In genomic region chr6:7697820-7698623, GRCh38 we compare ENCODE assay signal across 1 cellular context.
A peak's percentile ranks its signal among the peaks of the same experiment; 100 is the strongest.
TF ChIP-seq lines count a peak whose summit lies in the region.

No MANE protein-coding gene starts in this region.

TF ChIP-seq in HepG2, 621 proteins besides CTCF, POLR2A, EP300 and RAD21 (continued from another document and continues in another):
- TF ChIP-seq THAP7 (CRISPR knock-in tag; IDR thresholded peaks at IDR 0.05) (no peak), ZEB1 (IDR thresholded peaks at IDR 0.05; ENCODE audit: insufficient replicate concordance, low read depth) (no peak), DR1 (CRISPR knock-in tag; IDR thresholded peaks at IDR 0.05) (no peak), GLI4 (CRISPR knock-in tag; IDR thresholded peaks at IDR 0.05; ENCODE audit: borderline replicate concordance) (no peak), TEF (CRISPR knock-in tag; IDR thresholded peaks at IDR 0.05) (peak; percentile 75; the same call in 1 of the 2 replicates), SP140L (CRISPR knock-in tag; IDR thresholded peaks at IDR 0.05; ENCODE audit: borderline replicate concordance) (peak; percentile 72; the same call in 1 of the 2 replicates), SMARCC2 (IDR thresholded peaks at IDR 0.05) (no peak), TMF1 (CRISPR knock-in tag; IDR thresholded peaks at IDR 0.05; ENCODE audit: low read depth) (no peak), ZSCAN30 (CRISPR knock-in tag; IDR thresholded peaks at IDR 0.05) (no peak), PHF8 (CRISPR knock-in tag; IDR thresholded peaks at IDR 0.05) (no peak), SMC3 (IDR thresholded peaks at IDR 0.05; ENCODE audit: low read length) (peak; percentile 37; the same call in 1 of the 2 replicates), ZNF576 (CRISPR knock-in tag; IDR thresholded peaks at IDR 0.05) (no peak), HNRNPUL1 (IDR thresholded peaks at IDR 0.05; ENCODE audit: low read depth, low read length) (no peak), MAFF (IDR thresholded peaks at IDR 0.05; ENCODE audit: low read depth, low read length) (no peak; the same call in 1 of the 2 replicates), ZNF318 (CRISPR knock-in tag; IDR thresholded peaks at IDR 0.05) (no peak), RNF2 (conservative IDR thresholded peaks at IDR 0.05; ENCODE audit: low read depth) (no peak), ZNF234 (CRISPR knock-in tag; conservative IDR thresholded peaks at IDR 0.05) (no peak), SMARCE1 (IDR thresholded peaks at IDR 0.05; ENCODE audit: borderline replicate concordance) (no peak), ZNF652 (CRISPR knock-in tag; IDR thresholded peaks at IDR 0.05; ENCODE audit: borderline replicate concordance, low read depth) (no peak), ZNF333 (CRISPR knock-in tag; IDR thresholded peaks at IDR 0.05; ENCODE audit: borderline replicate concordance) (no peak), ZNF577 (CRISPR knock-in tag; IDR thresholded peaks at IDR 0.05; ENCODE audit: borderline replicate concordance, low read depth) (0 out of 2 replicates have a peak, but pooled peaks have one; percentile 53), MNT (IDR thresholded peaks at IDR 0.05) (no peak), CBX5 (CRISPR knock-in tag; IDR thresholded peaks at IDR 0.05; ENCODE audit: borderline replicate concordance) (peak; percentile 84; the same call in 1 of the 2 replicates), MLXIP (CRISPR knock-in tag; IDR thresholded peaks at IDR 0.05; ENCODE audit: borderline replicate concordance) (no peak), ZKSCAN5 (CRISPR knock-in tag; IDR thresholded peaks at IDR 0.05) (no peak), TCF7 (IDR thresholded peaks at IDR 0.05; ENCODE audit: low read depth) (peak; percentile 26; the same call in 1 of the 2 replicates), ZNF503 (CRISPR knock-in tag; IDR thresholded peaks at IDR 0.05) (no peak), ZNF335 (CRISPR knock-in tag; IDR thresholded peaks at IDR 0.05) (0 out of 2 replicates have a peak, but pooled peaks have one; percentile 27), ZSCAN20 (CRISPR knock-in tag; IDR thresholded peaks at IDR 0.05; ENCODE audit: borderline replicate concordance) (no peak), CREB3 (CRISPR knock-in tag; IDR thresholded peaks at IDR 0.05) (no peak), ERF (CRISPR knock-in tag; IDR thresholded peaks at IDR 0.05) (peak; percentile 52; the same call in 1 of the 2 replicates), ZNF749 (CRISPR knock-in tag; IDR thresholded peaks at IDR 0.05; ENCODE audit: borderline replicate concordance) (no peak), ZNF883 (CRISPR knock-in tag; IDR thresholded peaks at IDR 0.05; ENCODE audit: not compliant biosample characterization) (no peak), ZNF235 (CRISPR knock-in tag; IDR thresholded peaks at IDR 0.05; ENCODE audit: borderline replicate concordance) (no peak), ZBTB33 (CRISPR knock-in tag; IDR thresholded peaks at IDR 0.05) (peak; percentile 62; the same call in 1 of the 2 replicates), ZNF33A (CRISPR knock-in tag; IDR thresholded peaks at IDR 0.05; ENCODE audit: borderline replicate concordance) (peak; percentile 27; the same call in 1 of the 2 replicates), SMAD3 (CRISPR knock-in tag; IDR thresholded peaks at IDR 0.05) (peak; percentile 91), HMGA1 (CRISPR knock-in tag; conservative IDR thresholded peaks at IDR 0.05) (no peak)
